19 cellular contexts compared by ENCODE assay signal in genomic region chr6:35893246-35893645, GRCh38. TPM values are rescaled to one million over a fixed set of nuclear protein-coding genes. Genes with fewer than 3 reads are reported as not detected.
DNase-seq lines count a peak whose midpoint lies in the region; ATAC-seq and TF ChIP-seq lines count a peak whose summit lies in the region.
"Had no signal": no experiment of that assay in that cellular context is flagged by ENCODE, and none has a peak within 500 bp of the region (broad histone marks: within the 10 kb centered on the region; RNA-seq: fewer than 3 reads in every experiment).

No MANE protein-coding gene starts in this region.

- TF ChIP-seq CTCF in WTC11 (IDR thresholded peaks at IDR 0.05) = no peak

- CTCF ChIA-PET in WTC11 (lab: Charles Lee) = no interaction called here

- H3K27ac Mint-ChIP-seq in activated T-cell treated with anti-CD3 and anti-CD28 coated beads, Interleukin-2, amount 50 U/mL, for 24 hours = peak overlapping the region; percentile 44
- peak overlapping the region; percentile 58 for H3K27ac Mint-ChIP-seq in WTC11
- H3K27ac Mint-ChIP-seq: activated naive CD8-positive, alpha-beta T cell; activated T-helper 1 cell treated with anti-CD3 and anti-CD28 coated beads, Interleukin-12 subunit alpha, Interleukin-12 subunit beta, Interleukin-2, Interleukin-4 antibody, amounts not matched to agents 30 ng/mL and 10 ng/mL and 1 ng/mL, durations not matched to agents 14 hours and 24 hours and 36 hours; brain had no signal

- DNase-seq in activated T-cell treated with anti-CD3 and anti-CD28 coated beads, Interleukin-2, amount 50 U/mL, for 24 hours = no peak
- DNase-seq in activated T-cell treated with anti-CD3 and anti-CD28 coated beads, Interleukin-2, amount 50 U/mL, for 1 hour = no peak
- no peak for DNase-seq in WTC11 (ENCODE audit: low spot score)
- peak; percentile 58 for DNase-seq in kidney glomerular epithelial cell (lab: John Stamatoyannopoulos, UW)
- no peak for DNase-seq in A172 (ENCODE audit: low spot score)
- no peak for DNase-seq in DMS79 treated with DMSO at 0.1 percent for 48 hours (lab: John Stamatoyannopoulos, UW)
- DNase-seq: Karpas-422; left ventricle myocardium superior; NCI-H1417; NCI-H510A treated with DMSO at 0.1 percent for 48 hours; spleen; stimulated activated CD4-positive, alpha-beta T cell treated with anti-CD3 and anti-CD28 coated beads, Interleukin-4, amount 100 ng/mL, for 24 hours; stomach; transverse colon had no signal

- peaks cover 28% of the 10 kb centered on the region for H3K4me1 Mint-ChIP-seq in activated T-cell treated with anti-CD3 and anti-CD28 coated beads, Interleukin-2, amount 50 U/mL, for 24 hours (ENCODE audit: low read depth)
- H3K4me1 Mint-ChIP-seq in WTC11 = peaks cover 26% of the 10 kb centered on the region

- no peaks in the 10 kb centered on the region for H3K27me3 Mint-ChIP-seq in activated T-cell treated with anti-CD3 and anti-CD28 coated beads, Interleukin-2, amount 50 U/mL, for 24 hours
- no peaks in the 10 kb centered on the region for H3K27me3 Mint-ChIP-seq in WTC11 (ENCODE audit: low read depth)
- H3K27me3 Mint-ChIP-seq: activated naive CD8-positive, alpha-beta T cell; brain had no signal

- H3K9me3 Mint-ChIP-seq in activated T-cell treated with anti-CD3 and anti-CD28 coated beads, Interleukin-2, amount 50 U/mL, for 24 hours = no peaks in the 10 kb centered on the region
- H3K9me3 Mint-ChIP-seq in WTC11 = no peaks in the 10 kb centered on the region
- H3K9me3 Mint-ChIP-seq: activated T-helper 1 cell treated with anti-CD3 and anti-CD28 coated beads, Interleukin-12 subunit alpha, Interleukin-12 subunit beta, Interleukin-2, Interleukin-4 antibody, amounts not matched to agents 30 ng/mL and 10 ng/mL and 1 ng/mL, durations not matched to agents 14 hours and 24 hours and 36 hours had no signal

- POLR2A ChIA-PET in WTC11 (lab: Charles Lee) = no interaction called here

- peaks cover 69% of the 10 kb centered on the region for H3K36me3 Mint-ChIP-seq in activated T-cell treated with anti-CD3 and anti-CD28 coated beads, Interleukin-2, amount 50 U/mL, for 24 hours (ENCODE audit: low read depth)
- H3K36me3 Mint-ChIP-seq in WTC11 = peaks cover 22% of the 10 kb centered on the region

- ATAC-seq in WTC11 (no peak), HG03159 (IDR thresholded peaks at IDR 0.05; ENCODE audit: unreplicated experiment) (no peak), GM18909 (IDR thresholded peaks at IDR 0.05; ENCODE audit: poor library complexity, unreplicated experiment) (no peak)
- ATAC-seq: left ventricle myocardium superior had no signal

- no peak overlapping the region for H3K4me3 Mint-ChIP-seq in activated T-cell treated with anti-CD3 and anti-CD28 coated beads, Interleukin-2, amount 50 U/mL, for 24 hours
- no peak overlapping the region for H3K4me3 Mint-ChIP-seq in WTC11
- H3K4me3 Mint-ChIP-seq: activated naive CD8-positive, alpha-beta T cell; activated T-helper 1 cell treated with anti-CD3 and anti-CD28 coated beads, Interleukin-12 subunit alpha, Interleukin-12 subunit beta, Interleukin-2, Interleukin-4 antibody, amounts not matched to agents 30 ng/mL and 10 ng/mL and 1 ng/mL, durations not matched to agents 14 hours and 24 hours and 36 hours; brain had no signal

TF ChIP-seq in WTC11, 78 proteins besides CTCF, POLR2A, EP300 and RAD21:
- no peak for TF ChIP-seq ZNF219 (CRISPR knock-in tag; IDR thresholded peaks at IDR 0.05; ENCODE audit: borderline replicate concordance)
TF ChIP-seq in WTC11: peak in this region for 0.

RNA-seq across cellular contexts. Expression of gene SRPK1, which starts 27.7 kb away (rescaled TPM):
- total RNA-seq in WTC11 (2021) = 94.9 to 102 TPM (median 100.0 TPM) in 3 replicates
- 57.0 and 64.4 TPM in 2 replicates for total RNA-seq in A172 (2014; rRNA removed; shearing (Covaris generic))
